ENCODE assay signal across 8 cellular contexts in genomic region chr7:107563761-107564552, GRCh38. TPM values are rescaled to one million over a fixed set of nuclear protein-coding genes. Genes with fewer than 3 reads are reported as not detected.
DNase-seq lines count a peak whose midpoint lies in the region; ATAC-seq and TF ChIP-seq lines count a peak whose summit lies in the region.

Gene COG5, minus strand, starts transcription at chr7:107563920. Its CDS starts 24 bp downstream, at chr7:107563896.
Gene DUS4L, plus strand, starts transcription at chr7:107563971. Its CDS starts 3,100 bp downstream, at chr7:107567071.

- H3K27me3 ChIP-seq in HUES64 (ENCODE audit: insufficient read depth, low read length): no peaks in the 10 kb centered on the region
- no peaks in the 10 kb centered on the region for H3K27me3 ChIP-seq in PC-9 (ENCODE audit: insufficient read depth, low read depth)

- TF ChIP-seq CTCF in PC-9 (conservative IDR thresholded peaks at IDR 0.05): no peak

- BruUV-seq in PC-9 (replicated peaks; lab: Mats Ljungman, UMichigan): TSS peak; percentile 49

- no peaks in the 10 kb centered on the region for H3K9me2 ChIP-seq in PC-9 (ENCODE audit: insufficient read depth)

- H3K4me3 ChIP-seq in HUES64 (ENCODE audit: low read length): peak within 1 kb of the TSS; percentile 87
- peak within 1 kb of the TSS; percentile 92 for H3K4me3 ChIP-seq in PC-9

- H3K27ac ChIP-seq in HUES64 (ENCODE audit: low read depth, low read length) (peak within 1 kb of the TSS; percentile 85), PC-9 (peak within 1 kb of the TSS; percentile 89)

- peak within 1 kb of the TSS; percentile 94 for H2AFZ ChIP-seq in PC-9

- intact Hi-C loops in PC-9 (cut with micrococcal nuclease; ENCODE audit: unreplicated experiment): loop anchor here (1.0 to 10.0 kb wide), 8 partner anchors 16 to 359 kb away; partner anchors contain the start of genes BCAP29 and SLC26A4

- peak within 1 kb of the TSS; percentile 91 for H3K9ac ChIP-seq in HUES64 (ENCODE audit: low read depth, low read length)

- H3K79me2 ChIP-seq in PC-9 (ENCODE audit: low read depth): peaks cover 70% of the 10 kb centered on the region

- H3K4me1 ChIP-seq in HUES64 (ENCODE audit: insufficient read depth, low read length) (peaks cover 7% of the 10 kb centered on the region; the same call in 1 of the 2 replicates), PC-9 (replicated peaks; ENCODE audit: insufficient read depth) (peaks cover 41% of the 10 kb centered on the region)

- peaks cover 24% of the 10 kb centered on the region for H3K36me3 ChIP-seq in HUES64 (ENCODE audit: insufficient read depth, low read length)
- peaks cover 13% of the 10 kb centered on the region; the same call in 1 of the 2 replicates for H3K36me3 ChIP-seq in PC-9 (ENCODE audit: low read depth)

- H3K9me3 ChIP-seq in HUES64 (ENCODE audit: insufficient read depth, low read depth, low read length) (no peaks in the 10 kb centered on the region), PC-9 (ENCODE audit: insufficient read depth, low read depth) (no peaks in the 10 kb centered on the region)

- H4K20me1 ChIP-seq in PC-9 (ENCODE audit: insufficient read depth): no peaks in the 10 kb centered on the region

- ATAC-seq in GM21515 (IDR thresholded peaks at IDR 0.05; ENCODE audit: unreplicated experiment) (peak; percentile 95), esophagus mucosa (peak; percentile 88)

- WGBS in HUES64: under 1% methylated on average over 55 of the region's 55 CpGs

- DNase-seq in DMS153 (lab: John Stamatoyannopoulos, UW) (peak; percentile 48), PC-9 (peak; percentile 58 to 78), myocyte (ENCODE audit: low read depth) (peak; percentile 86)
- peak; percentile 88 to 91 for DNase-seq in activated T-cell treated with anti-CD3 and anti-CD28 coated beads, Interleukin-2, amount 50 U/mL, for 48 hours
- DNase-seq in stimulated activated CD8-positive, alpha-beta memory T cell treated with anti-CD3 and anti-CD28 coated beads, Interleukin-7, amount 100 ng/mL, for 48 hours (ENCODE audit: extremely low read depth in 1 of 2, low read depth in 1 of 2): peak; percentile 61 to 64

- H3K4me2 ChIP-seq in PC-9: peak within 1 kb of the TSS; percentile 94

- peaks cover 11% of the 10 kb centered on the region; the same call in 1 of the 2 replicates for H3F3A ChIP-seq in PC-9 (ENCODE audit: insufficient read depth, low read depth)

- POLR2A ChIA-PET in PC-9 (lab: Charles Lee; ENCODE audit: unreplicated experiment): interaction anchor here (0.6 to 0.7 kb wide), 3 partner anchors 9 to 395 kb away, joined by 3 to 12 read pairs (median 3); no protein-coding TSS in a partner anchor

- CTCF ChIA-PET in PC-9 (lab: Charles Lee): interaction anchor here (0.7 to 1.6 kb wide), 4 partner anchors 45 to 311 kb away, joined by 3 to 8 read pairs (median 4); no protein-coding TSS in a partner anchor

RNA-seq across cellular contexts. Expression of gene COG5, which starts in this region (rescaled TPM):
- 9.6 TPM for polyA plus RNA-seq in HUES64 (2013, experiment 1 of 2)
- 16.2 TPM for polyA plus RNA-seq in HUES64 (2013, experiment 2 of 2)
- 32.3 and 43.5 TPM in 2 replicates for total RNA-seq in PC-9 (2021)
- 20.9 TPM for total RNA-seq in esophagus mucosa
- 51.4 and 69.9 TPM in 2 replicates for total RNA-seq in myocyte
- 27.9 TPM for polyA plus RNA-seq in myocyte (2012)

RNA-seq across cellular contexts. Expression of gene DUS4L, which starts in this region (rescaled TPM):
- 10.7 TPM for polyA plus RNA-seq in HUES64 (2013, experiment 1 of 2)
- polyA plus RNA-seq in HUES64 (2013, experiment 2 of 2): 10.0 TPM
- total RNA-seq in PC-9 (2021) (22.0 and 25.2 TPM in 2 replicates), esophagus mucosa (7.3 TPM), myocyte (14.1 and 14.2 TPM in 2 replicates)
- 6.6 TPM for polyA plus RNA-seq in myocyte (2012)

Comparison
In these comparisons a context has a peak if more than half of its experiments do, and no peak if none do; other contexts are left out.
1. Peak in every context shown above with its lines: DNase-seq, ATAC-seq, H3K4me3 ChIP-seq and H3K27ac ChIP-seq.